ENCODE assay signal across 20 cellular contexts in genomic region chrX:70527610-70528009, GRCh38.
"Had no signal": no experiment of that assay in that cellular context is flagged by ENCODE, and none has a peak within 500 bp of the region (broad histone marks: within the 10 kb centered on the region; RNA-seq: fewer than 3 reads in every experiment).

No MANE protein-coding gene starts in this region.

- H3K36me3 Mint-ChIP-seq: activated naive CD4-positive, alpha-beta T cell treated with anti-CD3 and anti-CD28 coated beads, Interleukin-2, amount 50 U/mL, for 72 hours; naive B cell; neural progenitor cell; T-cell had no signal

- H3K27me3 Mint-ChIP-seq: dendritic cell treated with granulocyte-macrophage colony-stimulating factor and Interleukin-4, amounts not matched to agents 40 ng/mL and 50 ng/mL, for 4 days; naive B cell; progenitor cell of endocrine pancreas had no signal

- H3K9me3 Mint-ChIP-seq: activated naive CD4-positive, alpha-beta T cell treated with anti-CD3 and anti-CD28 coated beads, Interleukin-2, amount 50 U/mL, for 72 hours; dendritic cell treated with granulocyte-macrophage colony-stimulating factor and Interleukin-4, amounts not matched to agents 40 ng/mL and 50 ng/mL, for 4 days; T-cell had no signal

- H3K27ac Mint-ChIP-seq: activated naive CD4-positive, alpha-beta T cell treated with anti-CD3 and anti-CD28 coated beads, Interleukin-2, amount 50 U/mL, for 72 hours; dendritic cell treated with granulocyte-macrophage colony-stimulating factor and Interleukin-4, amounts not matched to agents 40 ng/mL and 50 ng/mL, for 4 days; neural progenitor cell; progenitor cell of endocrine pancreas; T-cell had no signal

- H3K4me3 Mint-ChIP-seq: dendritic cell treated with granulocyte-macrophage colony-stimulating factor and Interleukin-4, amounts not matched to agents 40 ng/mL and 50 ng/mL, for 4 days; naive B cell; neural progenitor cell; T-cell had no signal

- ATAC-seq: activated naive CD4-positive, alpha-beta T cell treated with anti-CD3 and anti-CD28 coated beads, Interleukin-2, amount 50 U/mL, for 72 hours; esophagus mucosa; T-cell had no signal

- H3K4me1 Mint-ChIP-seq: naive B cell, neural progenitor cell, T-cell had no signal

- DNase-seq: activated CD4-positive, alpha-beta T cell treated with anti-CD3 and anti-CD28 coated beads for 1 hour; aorta; brain microvascular endothelial cell; caudate nucleus; effector memory CD4-positive, alpha-beta T cell; glutamatergic neuron; hippocampal formation; kidney glomerular epithelial cell; left lung; naive B cell; stimulated activated CD4-positive, alpha-beta T cell treated with anti-CD3 and anti-CD28 coated beads, Interleukin-2, amount 100 ng/mL, for 48 hours; stimulated activated CD8-positive, alpha-beta memory T cell treated with anti-CD3 and anti-CD28 coated beads, Interleukin-4, amount 100 ng/mL, for 48 hours; stimulated activated naive CD4-positive, alpha-beta T cell; T-cell; thyroid gland had no signal
